10 cellular contexts compared by ENCODE assay signal in genomic region chr2:101741775-101742520, GRCh38. TPM values are rescaled to one million over a fixed set of nuclear protein-coding genes. Genes with fewer than 3 reads are reported as not detected.
DNase-seq lines count a peak whose midpoint lies in the region; ATAC-seq and TF ChIP-seq lines count a peak whose summit lies in the region.
"Had no signal": no experiment of that assay in that cellular context is flagged by ENCODE, and none has a peak within 500 bp of the region (broad histone marks: within the 10 kb centered on the region; RNA-seq: fewer than 3 reads in every experiment).

No MANE protein-coding gene starts in this region.

- no peaks in the 10 kb centered on the region for H3K27me3 ChIP-seq in right lobe of liver
- H3K27me3 ChIP-seq in tibial artery: no peaks in the 10 kb centered on the region

- no peak for TF ChIP-seq POLR2A in right lobe of liver (IDR thresholded peaks at IDR 0.05)

- TF ChIP-seq CTCF in right lobe of liver (IDR thresholded peaks at IDR 0.05): no peak
- TF ChIP-seq CTCF in tibial artery (IDR thresholded peaks at IDR 0.05): no peak

- H3K4me3 Mint-ChIP-seq in T-helper 2 cell treated with Interferon-gamma antibody and Interleukin-4, amounts not matched to agents 5 μg/mL and 100 μg/mL, for 36 hours: no peak overlapping the region

- intact Hi-C loops in right lobe of liver (cut with DNase I) (no loop called here), tibial artery (cut with DNase I; ENCODE audit: low total_unique reads) (no loop called here)

- no peaks in the 10 kb centered on the region for H3K9me3 Mint-ChIP-seq in T-helper 2 cell treated with Interferon-gamma antibody and Interleukin-4, amounts not matched to agents 5 μg/mL and 100 μg/mL, for 36 hours

- H3K27me3 Mint-ChIP-seq in T-helper 2 cell treated with Interferon-gamma antibody and Interleukin-4, amounts not matched to agents 5 μg/mL and 100 μg/mL, for 36 hours (ENCODE audit: low read depth): no peaks in the 10 kb centered on the region

- peaks cover 58% of the 10 kb centered on the region for H3K4me1 Mint-ChIP-seq in T-helper 2 cell treated with Interferon-gamma antibody and Interleukin-4, amounts not matched to agents 5 μg/mL and 100 μg/mL, for 36 hours (ENCODE audit: low read depth)

- H3K4me1 ChIP-seq in right lobe of liver: peaks cover 0 to 66% (median 34%) of the 10 kb centered on the region in 4 donors
- peaks cover 4 to 83% (median 53%) of the 10 kb centered on the region in 4 donors for H3K4me1 ChIP-seq in tibial artery

- H3K27ac Mint-ChIP-seq in T-helper 2 cell treated with Interferon-gamma antibody and Interleukin-4, amounts not matched to agents 5 μg/mL and 100 μg/mL, for 36 hours: peak overlapping the region; percentile 55

- ATAC-seq in right lobe of liver (peak; percentile 11 to 56 (median 32)), HG02678 (IDR thresholded peaks at IDR 0.05; ENCODE audit: unreplicated experiment) (no peak), HG03039 (IDR thresholded peaks at IDR 0.05; ENCODE audit: unreplicated experiment) (no peak)

- peaks cover 10% of the 10 kb centered on the region for H3K36me3 Mint-ChIP-seq in T-helper 2 cell treated with Interferon-gamma antibody and Interleukin-4, amounts not matched to agents 5 μg/mL and 100 μg/mL, for 36 hours (ENCODE audit: low read depth)

- H3K27ac ChIP-seq in caudate nucleus (ENCODE audit: low read depth, low read length) (peak overlapping the region; percentile 91), right lobe of liver (peak overlapping the region in 2 of 3 donors; percentile 3 to 56), tibial artery (peak overlapping the region; percentile 41 to 66)

- 31% methylated on average over 7 of the region's 9 CpGs for WGBS in right lobe of liver (ENCODE audit: insufficient coverage, low coverage, low lambda C conversion rate, missing lambda C conversion rate)

- no peak for DNase-seq in T-helper 2 cell treated with Interferon-gamma antibody and Interleukin-4, amounts not matched to agents 5 μg/mL and 100 μg/mL, for 36 hours (ENCODE audit: low spot score)
- DNase-seq in T-helper 2 cell (no peak), caudate nucleus (lab: John Stamatoyannopoulos, UW) (no peak), right lobe of liver (no peak), tibial artery (no peak), D341Med (ENCODE audit: low spot score) (no peak)
- DNase-seq: activated CD4-positive, alpha-beta T cell treated with anti-CD3 and anti-CD28 coated beads for 48 hours; foreskin melanocyte had no signal

- H3K36me3 ChIP-seq in right lobe of liver: no peaks in the 10 kb centered on the region
- H3K36me3 ChIP-seq in tibial artery: no peaks in the 10 kb centered on the region

- H3K9me3 ChIP-seq in right lobe of liver (no peaks in the 10 kb centered on the region), tibial artery (no peaks in the 10 kb centered on the region)

- no peak overlapping the region for H3K4me3 ChIP-seq in right lobe of liver
- peak overlapping the region in 1 of 2 donors; percentile 9 for H3K4me3 ChIP-seq in tibial artery

RNA-seq across cellular contexts. Expression of gene MAP4K4, which starts 44.4 kb away (rescaled TPM):
- total RNA-seq in right lobe of liver: 10 to 100 TPM; 29.8 to 36.5 (median 31.1) TPM

Comparison
In these comparisons a context has a peak if more than half of its experiments do, and no peak if none do; other contexts are left out.
1. H3K27ac ChIP-seq: peak in every context shown above with its lines; median percentile 91 in caudate nucleus; 54 in tibial artery; 30 in right lobe of liver.
2. ATAC-seq: peak in right lobe of liver (4 of 4); none in HG02678 (single experiment) and HG03039 (single experiment).